ENCODE assay signal across 29 cellular contexts in the genomic region with DNA sequence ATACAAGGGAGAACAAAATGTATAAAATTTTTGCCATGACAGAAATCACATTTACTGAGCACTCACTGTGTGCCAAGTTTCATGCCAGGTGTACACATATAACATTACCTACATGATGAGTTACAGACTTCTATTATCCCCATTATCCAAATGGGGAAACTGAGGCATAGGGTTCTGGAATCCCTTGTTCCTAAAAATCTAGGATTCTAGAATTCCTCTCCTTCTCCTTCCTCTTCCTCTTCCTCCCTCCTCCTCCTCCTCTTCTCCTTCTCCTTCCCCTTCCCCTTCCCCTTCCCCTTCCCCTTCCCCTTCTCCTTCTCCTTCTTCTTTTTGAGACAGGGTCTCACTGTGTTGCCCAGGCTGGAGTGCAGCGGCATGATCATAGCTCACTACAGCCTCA. TPM values are rescaled to one million over a fixed set of nuclear protein-coding genes. Genes with fewer than 3 reads are reported as not detected.
"Had no signal": no experiment of that assay in that cellular context is flagged by ENCODE, and none has a peak within 500 bp of the region (broad histone marks: within the 10 kb centered on the region; RNA-seq: fewer than 3 reads in every experiment).

No MANE protein-coding gene starts in this region.

- H3K36me3 ChIP-seq: adrenal gland had no signal

- H3K4me3 ChIP-seq: adrenal gland, SK-N-MC had no signal

- H3K9me3 Mint-ChIP-seq: activated CD8-positive, alpha-beta T cell treated with anti-CD3 and anti-CD28 coated beads for 36 hours; activated naive CD8-positive, alpha-beta T cell treated with anti-CD3 and anti-CD28 coated beads, Interleukin-2, amount 10 ng/mL, durations not matched to agents 7 days and 5 days; activated T-cell treated with anti-CD3 and anti-CD28 coated beads, Interleukin-2, amount 50 U/mL, for 72 hours; activated T-helper 2 cell treated with anti-CD3 and anti-CD28 coated beads, Interferon-gamma antibody, Interleukin-2, Interleukin-4, amounts not matched to agents 10 μg/mL and 5 μg/mL and 100 μg/mL, durations not matched to agents 14 hours and 24 hours and 36 hours had no signal

- H3K27me3 Mint-ChIP-seq: activated CD8-positive, alpha-beta T cell treated with anti-CD3 and anti-CD28 coated beads for 36 hours had no signal

- H3K9me3 ChIP-seq: adrenal gland had no signal

- H3K36me3 Mint-ChIP-seq: activated naive CD8-positive, alpha-beta T cell treated with anti-CD3 and anti-CD28 coated beads, Interleukin-2, amount 10 ng/mL, durations not matched to agents 7 days and 5 days had no signal

- H3K27me3 ChIP-seq: adrenal gland had no signal

- H3K27ac Mint-ChIP-seq: activated CD8-positive, alpha-beta T cell treated with anti-CD3 and anti-CD28 coated beads for 36 hours; activated naive CD8-positive, alpha-beta T cell treated with anti-CD3 and anti-CD28 coated beads, Interleukin-2, amount 10 ng/mL, durations not matched to agents 7 days and 5 days; activated T-cell treated with anti-CD3 and anti-CD28 coated beads, Interleukin-2, amount 50 U/mL, for 72 hours; activated T-helper 2 cell treated with anti-CD3 and anti-CD28 coated beads, Interferon-gamma antibody, Interleukin-2, Interleukin-4, amounts not matched to agents 10 μg/mL and 5 μg/mL and 100 μg/mL, durations not matched to agents 14 hours and 24 hours and 36 hours had no signal

- H3K9ac ChIP-seq: KMS-11 had no signal

- ATAC-seq: activated CD4-positive, CD25-positive, alpha-beta regulatory T cell treated with anti-CD3 and anti-CD28 coated beads, Interleukin-2, amount 50 U/mL, for 24 hours; activated CD8-positive, alpha-beta T cell treated with anti-CD3 and anti-CD28 coated beads for 36 hours; activated T-cell treated with anti-CD3 and anti-CD28 coated beads, Interleukin-2, amount 50 U/mL, for 72 hours had no signal

- H3K4me3 Mint-ChIP-seq: activated CD8-positive, alpha-beta T cell treated with anti-CD3 and anti-CD28 coated beads for 36 hours; activated naive CD8-positive, alpha-beta T cell treated with anti-CD3 and anti-CD28 coated beads, Interleukin-2, amount 10 ng/mL, durations not matched to agents 7 days and 5 days; activated T-cell treated with anti-CD3 and anti-CD28 coated beads, Interleukin-2, amount 50 U/mL, for 72 hours had no signal

- DNase-seq: activated CD4-positive, alpha-beta T cell treated with anti-CD3 and anti-CD28 coated beads for 4 hours; activated CD8-positive, alpha-beta memory T cell treated with anti-CD3 and anti-CD28 coated beads, Interleukin-2, amount 50 U/mL, for 4 hours; activated CD8-positive, alpha-beta T cell treated with anti-CD3 and anti-CD28 coated beads for 36 hours; activated gamma-delta T cell treated with Interleukin-2 at 50 U/mL for 16 hours; activated naive CD4-positive, alpha-beta T cell treated with anti-CD3 and anti-CD28 coated beads, Interleukin-2, amount 50 U/mL, for 16 hours; activated naive CD8-positive, alpha-beta T cell treated with anti-CD3 and anti-CD28 coated beads, Interleukin-2, amount 10 ng/mL, durations not matched to agents 7 days and 5 days; activated T-cell treated with anti-CD3 and anti-CD28 coated beads, Interleukin-2, amount 50 U/mL, for 72 hours; adrenal gland; anterior cingulate cortex; cerebellar nuclear complex; MV-4-11; NCI-H1092 treated with DMSO at 0.1 percent for 48 hours; NCI-H1417 treated with DMSO at 0.1 percent for 48 hours; NCI-H1694; NCI-H2029 treated with DMSO at 0.1 percent for 48 hours; NCI-H345; NCI-H510A; NCI-H69; NK-92 treated with Interleukin-12 subunit alpha and Interleukin-12 subunit beta, amount 100 ng/mL, for 24 hours; OCI-M1; SIG-M5; T-helper 1 cell had no signal

- H3K4me2 ChIP-seq: KMS-11 had no signal

- H3K27ac ChIP-seq: adrenal gland, KMS-11, SK-N-MC had no signal

RNA-seq across cellular contexts. Expression of gene CEACAM16, which starts 35.4 kb away (rescaled TPM):
- total RNA-seq: activated CD8-positive, alpha-beta T cell treated with anti-CD3 and anti-CD28 coated beads for 36 hours; activated naive CD8-positive, alpha-beta T cell treated with anti-CD3 and anti-CD28 coated beads, Interleukin-2, amount 10 ng/mL, durations not matched to agents 7 days and 5 days; activated T-cell treated with anti-CD3 and anti-CD28 coated beads, Interleukin-2, amount 50 U/mL, for 72 hours; activated T-helper 2 cell treated with anti-CD3 and anti-CD28 coated beads, Interferon-gamma antibody, Interleukin-2, Interleukin-4, amounts not matched to agents 10 μg/mL and 5 μg/mL and 100 μg/mL, durations not matched to agents 14 hours and 24 hours and 36 hours; cardiac septum; MCF 10A; T-helper 2 cell treated with Interferon-gamma antibody and Interleukin-4, amounts not matched to agents 100 ng/mL and 5 ng/mL, for 36 hours had no signal

RNA-seq across cellular contexts. Expression of gene CBLC, which starts 43.3 kb away (rescaled TPM):
- total RNA-seq: activated CD8-positive, alpha-beta T cell treated with anti-CD3 and anti-CD28 coated beads for 36 hours; activated naive CD8-positive, alpha-beta T cell treated with anti-CD3 and anti-CD28 coated beads, Interleukin-2, amount 10 ng/mL, durations not matched to agents 7 days and 5 days; activated T-cell treated with anti-CD3 and anti-CD28 coated beads, Interleukin-2, amount 50 U/mL, for 72 hours; activated T-helper 2 cell treated with anti-CD3 and anti-CD28 coated beads, Interferon-gamma antibody, Interleukin-2, Interleukin-4, amounts not matched to agents 10 μg/mL and 5 μg/mL and 100 μg/mL, durations not matched to agents 14 hours and 24 hours and 36 hours; cardiac septum; T-helper 2 cell treated with Interferon-gamma antibody and Interleukin-4, amounts not matched to agents 100 ng/mL and 5 ng/mL, for 36 hours had no signal
